In genomic region chr6:68777956-68778355, GRCh38 we compare ENCODE assay signal across 8 cellular contexts.
DNase-seq lines count a peak whose midpoint lies in the region; ATAC-seq and TF ChIP-seq lines count a peak whose summit lies in the region.

No MANE protein-coding gene starts in this region.

- POLR2A ChIA-PET in HEK293T (lab: Yijun Ruan, JAX) = interaction anchor here (1.1 kb wide), 1 partner anchor 143 kb away, joined by 4 read pairs; the partner anchor contains the start of gene ADGRB3

- peak; percentile 48 for DNase-seq in DMS79 (lab: John Stamatoyannopoulos, UW)
- DNase-seq in NCI-H2107 treated with DMSO at 0.1 percent for 48 hours (lab: John Stamatoyannopoulos, UW; ENCODE audit: unreplicated experiment) = peak; percentile 92
- DNase-seq in astrocyte of the hippocampus (ENCODE audit: low read depth, low spot score) = peak; percentile 83
- peak; percentile 47 for DNase-seq in kidney tubule cell (ENCODE audit: low spot score)
- DNase-seq in HEK293T (ENCODE audit: extremely low spot score) = no peak
- no peak for DNase-seq in dermis blood vessel endothelial cell
- DNase-seq in amniotic stem cell (lab: John Stamatoyannopoulos, UW) = no peak

- ATAC-seq in GM19324 (IDR thresholded peaks at IDR 0.05; ENCODE audit: low FRiP score, unreplicated experiment) = no peak

- CTCF ChIA-PET in HEK293T (lab: Yijun Ruan, JAX) = interaction anchor here (1.4 kb wide), 1 partner anchor 143 kb away, joined by 3 read pairs; the partner anchor contains the start of gene ADGRB3

TF ChIP-seq in HEK293T, 16 proteins besides CTCF, POLR2A, EP300 and RAD21:
- no peak for TF ChIP-seq FOXK2 (IDR thresholded peaks at IDR 0.05)
- no peak for TF ChIP-seq LEF1 (IDR thresholded peaks at IDR 0.05; ENCODE audit: borderline replicate concordance)
- no peak for TF ChIP-seq ELF4 (IDR thresholded peaks at IDR 0.05)
- TF ChIP-seq FOXM1 (IDR thresholded peaks at IDR 0.05; ENCODE audit: borderline replicate concordance) = no peak
- TF ChIP-seq ZNF384 (IDR thresholded peaks at IDR 0.05) = no peak
- TF ChIP-seq NFRKB (IDR thresholded peaks at IDR 0.05) = no peak
- no peak for TF ChIP-seq CTBP1 (IDR thresholded peaks at IDR 0.05; ENCODE audit: borderline replicate concordance)
- TF ChIP-seq HDGF (IDR thresholded peaks at IDR 0.05; ENCODE audit: borderline replicate concordance) = no peak
- no peak for TF ChIP-seq L3MBTL2 (conservative IDR thresholded peaks at IDR 0.05)
- no peak for TF ChIP-seq TARDBP (IDR thresholded peaks at IDR 0.05)

Comparison
In these comparisons a context has a peak if more than half of its experiments do, and no peak if none do; other contexts are left out.
1. DNase-seq: peak in DMS79 (single experiment), NCI-H2107 treated with DMSO at 0.1 percent for 48 hours (single experiment), astrocyte of the hippocampus (single experiment) and kidney tubule cell (single experiment); none in HEK293T (single experiment), dermis blood vessel endothelial cell (single experiment) and amniotic stem cell (single experiment).